ENCODE assay signal across 8 cellular contexts in the genomic region with DNA sequence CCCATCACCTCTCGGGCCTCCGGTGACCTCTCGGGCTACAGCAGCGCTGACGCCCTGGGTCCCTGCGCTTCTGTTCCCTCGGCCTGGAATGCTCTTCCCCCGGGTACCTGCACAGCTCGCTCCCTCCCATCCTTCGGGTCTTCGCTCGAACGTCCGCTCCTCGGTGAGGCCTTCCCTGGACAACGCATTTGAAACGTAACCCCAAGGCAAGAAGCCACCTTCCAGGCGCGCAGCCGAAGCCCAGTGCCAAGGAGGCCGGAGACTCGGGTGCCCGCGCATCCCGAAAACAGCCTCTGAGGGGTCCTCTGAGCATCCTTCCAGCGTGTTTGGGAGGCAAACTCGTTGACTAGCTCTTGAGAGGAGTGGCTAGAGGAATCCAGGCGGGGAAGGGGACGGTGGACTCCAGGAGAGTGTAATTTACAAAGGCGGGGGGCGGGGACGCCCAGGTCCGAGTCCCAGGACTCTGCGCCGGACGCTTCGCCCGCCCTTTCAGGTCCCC.
A peak's percentile ranks its signal among the peaks of the same experiment; 100 is the strongest.
DNase-seq lines count a peak whose midpoint lies in the region; ATAC-seq and TF ChIP-seq lines count a peak whose summit lies in the region.

No MANE protein-coding gene starts in this region.

- H3K4me3 ChIP-seq in CD8-positive, alpha-beta memory T cell (ENCODE audit: low read length) = peak overlapping the region; percentile 37
- H3K4me3 ChIP-seq in fibroblast of mammary gland (ENCODE audit: control insufficient read depth, low read depth, low read length) = peak overlapping the region; percentile 72
- H3K4me3 ChIP-seq in body of pancreas = no peak overlapping the region

- H3K9me3 Mint-ChIP-seq in CD8-positive, alpha-beta memory T cell = peaks cover 0 to 3% (median 0%) of the 10 kb centered on the region in 5 donors
- no peaks in the 10 kb centered on the region for H3K9me3 Mint-ChIP-seq in osteocyte (ENCODE audit: unreplicated experiment)

- intact Hi-C loops in body of pancreas (cut with DNase I) = no loop called here

- H3K27ac ChIP-seq in CD8-positive, alpha-beta memory T cell (ENCODE audit: low read depth, low read length) = no peak overlapping the region
- H3K27ac ChIP-seq in body of pancreas = no peak overlapping the region

- no peak overlapping the region for H3K27ac Mint-ChIP-seq in CD8-positive, alpha-beta memory T cell
- peak overlapping the region; percentile 74 for H3K27ac Mint-ChIP-seq in osteocyte (ENCODE audit: unreplicated experiment)

- H3K27me3 ChIP-seq in CD8-positive, alpha-beta memory T cell (ENCODE audit: insufficient read depth, low read length, poor library complexity, severe bottlenecking) = peaks cover 14% of the 10 kb centered on the region
- H3K27me3 ChIP-seq in body of pancreas = peaks cover 0 to 24% of the 10 kb centered on the region in 2 donors

- H3K36me3 Mint-ChIP-seq in CD8-positive, alpha-beta memory T cell = peaks cover 0 to 2% (median 0%) of the 10 kb centered on the region in 3 donors
- H3K36me3 Mint-ChIP-seq in osteocyte (ENCODE audit: unreplicated experiment) = no peaks in the 10 kb centered on the region

- no peaks in the 10 kb centered on the region for H3K9me3 ChIP-seq in CD8-positive, alpha-beta memory T cell (ENCODE audit: low read length)
- no peaks in the 10 kb centered on the region for H3K9me3 ChIP-seq in body of pancreas

- TF ChIP-seq CTCF in fibroblast of mammary gland (conservative IDR thresholded peaks at IDR 0.05; ENCODE audit: control insufficient read depth, insufficient read depth, low read depth, low read length) (no peak), osteocyte (IDR thresholded peaks at IDR 0.05) (no peak), body of pancreas (IDR thresholded peaks at IDR 0.05) (no peak)

- POLR2A ChIA-PET in CD8-positive, alpha-beta memory T cell (lab: Charles Lee) = no interaction called here

- peak overlapping the region; percentile 48 to 90 (median 80) for H3K4me3 Mint-ChIP-seq in CD8-positive, alpha-beta memory T cell
- H3K4me3 Mint-ChIP-seq in osteocyte (ENCODE audit: unreplicated experiment) = peak overlapping the region; percentile 90

- TF ChIP-seq POLR2A in body of pancreas (IDR thresholded peaks at IDR 0.05) = no peak

- H3K4me1 ChIP-seq in CD8-positive, alpha-beta memory T cell (ENCODE audit: insufficient read depth, low read length) = peaks cover 30% of the 10 kb centered on the region
- H3K4me1 ChIP-seq in body of pancreas = peaks cover 23% of the 10 kb centered on the region

- no peaks in the 10 kb centered on the region for H3K36me3 ChIP-seq in CD8-positive, alpha-beta memory T cell (ENCODE audit: insufficient read depth, low read length)
- no peaks in the 10 kb centered on the region for H3K36me3 ChIP-seq in body of pancreas (replicated peaks in 1 of 2; ENCODE audit: insufficient read depth in 1 of 2, low read depth in 2 of 2)

- H3K27me3 Mint-ChIP-seq in CD8-positive, alpha-beta memory T cell = peaks cover 33 to 44% of the 10 kb centered on the region in 2 donors
- H3K27me3 Mint-ChIP-seq in osteocyte (ENCODE audit: unreplicated experiment) = peaks cover 4% of the 10 kb centered on the region

- DNase-seq in CD8-positive, alpha-beta memory T cell = no peak
- DNase-seq in RPMI7951 (ENCODE audit: low read depth) = peak; percentile 34
- peak; percentile 18 for DNase-seq in fibroblast of mammary gland (ENCODE audit: low read depth)
- no peak for DNase-seq in osteocyte (ENCODE audit: extremely low spot score, unreplicated experiment)
- no peak for DNase-seq in COR-L47 (lab: John Stamatoyannopoulos, UW)
- no peak for DNase-seq in body of pancreas
- no peak for DNase-seq in stimulated activated naive CD4-positive, alpha-beta T cell (lab: John Stamatoyannopoulos, UW)

- CTCF ChIA-PET in CD8-positive, alpha-beta memory T cell (lab: Charles Lee) = interaction anchor here (1.2 to 1.3 kb wide), 2 partner anchors 10 to 24 kb away, joined by 3 to 5 read pairs; no protein-coding TSS in a partner anchor

- peaks cover 19 to 34% (median 22%) of the 10 kb centered on the region in 3 donors for H3K4me1 Mint-ChIP-seq in CD8-positive, alpha-beta memory T cell
- H3K4me1 Mint-ChIP-seq in osteocyte (ENCODE audit: unreplicated experiment) = peaks cover 23% of the 10 kb centered on the region

- no peak for ATAC-seq in body of pancreas
- ATAC-seq in HG02798 (IDR thresholded peaks at IDR 0.05; ENCODE audit: poor library complexity, unreplicated experiment) = no peak

- 7% methylated on average over 6 to 37 of the region's 38 CpGs for WGBS in body of pancreas, 2 donors

Comparison
In these comparisons a context has a peak if more than half of its experiments do, and no peak if none do; other contexts are left out.
1. DNase-seq: peak in RPMI7951 (single experiment) and fibroblast of mammary gland (single experiment); none in CD8-positive, alpha-beta memory T cell (0 of 5), osteocyte (single experiment), COR-L47 (single experiment), body of pancreas (0 of 4) and stimulated activated naive CD4-positive, alpha-beta T cell (0 of 6).
2. H3K4me3 ChIP-seq: peak in CD8-positive, alpha-beta memory T cell (single experiment) and fibroblast of mammary gland (single experiment); none in body of pancreas (0 of 2).